29 cellular contexts compared by ENCODE assay signal in genomic region chr3:126545544-126545943, GRCh38. TPM values are rescaled to one million over a fixed set of nuclear protein-coding genes. Genes with fewer than 3 reads are reported as not detected.
DNase-seq lines count a peak whose midpoint lies in the region; ATAC-seq, FAIRE-seq and TF ChIP-seq lines count a peak whose summit lies in the region.
"Had no signal": no experiment of that assay in that cellular context is flagged by ENCODE, and none has a peak within 500 bp of the region (broad histone marks: within the 10 kb centered on the region; RNA-seq: fewer than 3 reads in every experiment).

No MANE protein-coding gene starts in this region.

- H3K4me1 ChIP-seq in DND-41 (ENCODE audit: insufficient read depth, low read length): peaks cover 29% of the 10 kb centered on the region
- peaks cover 17% of the 10 kb centered on the region for H3K4me1 ChIP-seq in neural progenitor cell
- H3K4me1 ChIP-seq: body of pancreas, thyroid gland had no signal

- no peaks in the 10 kb centered on the region for H3K79me2 ChIP-seq in DND-41 (ENCODE audit: insufficient read depth, low read length)
- H3K79me2 ChIP-seq in neural progenitor cell (ENCODE audit: low read depth): no peaks in the 10 kb centered on the region

- H3K27ac Mint-ChIP-seq in activated CD8-positive, alpha-beta memory T cell treated with anti-CD3 and anti-CD28 coated beads, Interleukin-2, amount 10 ng/mL, durations not matched to agents 7 days and 5 days: no peak overlapping the region
- peak overlapping the region; percentile 49 for H3K27ac Mint-ChIP-seq in dendritic cell treated with granulocyte-macrophage colony-stimulating factor and Interleukin-4, amounts not matched to agents 40 ng/mL and 50 ng/mL, for 4 days
- peak overlapping the region; percentile 43 for H3K27ac Mint-ChIP-seq in neural progenitor cell
- H3K27ac Mint-ChIP-seq: activated CD8-positive, alpha-beta T cell treated with anti-CD3 and anti-CD28 coated beads for 36 hours; CD4-positive, CD25-positive, alpha-beta regulatory T cell had no signal

- no peaks in the 10 kb centered on the region for H3F3A ChIP-seq in neural progenitor cell (ENCODE audit: low read depth)

- peak; percentile 42 for DNase-seq in activated CD8-positive, alpha-beta memory T cell treated with anti-CD3 and anti-CD28 coated beads for 24 hours
- DNase-seq in activated CD8-positive, alpha-beta memory T cell treated with anti-CD3 and anti-CD28 coated beads, Interleukin-2, amount 10 ng/mL, durations not matched to agents 7 days and 5 days: no peak
- DNase-seq in DND-41 (peak; percentile 1), neural progenitor cell (ENCODE audit: low spot score) (no peak), T-helper 2 cell (no peak), RCC 7860 (ENCODE audit: low spot score) (no peak)
- DNase-seq: activated CD8-positive, alpha-beta T cell treated with anti-CD3 and anti-CD28 coated beads for 36 hours; activated T-cell treated with anti-CD3 and anti-CD28 coated beads for 4 hours; CD4-positive, CD25-positive, alpha-beta regulatory T cell; cerebellar nuclear complex; MG63; NCI-H226; stimulated activated naive CD8-positive, alpha-beta T cell treated with anti-CD3 and anti-CD28 coated beads, Interleukin-15, amount 100 ng/mL, for 72 hours had no signal

- no peak overlapping the region for H3K4me3 ChIP-seq in DND-41 (ENCODE audit: low read depth in 1 of 2, low read length in 2 of 2)
- H3K4me3 ChIP-seq in neural progenitor cell: no peak overlapping the region
- H3K4me3 ChIP-seq: body of pancreas, K562, MG63, thyroid gland had no signal

- H3K27me3 ChIP-seq in DND-41 (ENCODE audit: insufficient read depth, low read length, poor library complexity) (no peaks in the 10 kb centered on the region), neural progenitor cell (no peaks in the 10 kb centered on the region)
- H3K27me3 ChIP-seq: body of pancreas, MG63 had no signal

- H3K27me3 Mint-ChIP-seq in activated CD8-positive, alpha-beta memory T cell treated with anti-CD3 and anti-CD28 coated beads, Interleukin-2, amount 10 ng/mL, durations not matched to agents 7 days and 5 days: peaks cover 17% of the 10 kb centered on the region
- H3K27me3 Mint-ChIP-seq in dendritic cell treated with granulocyte-macrophage colony-stimulating factor and Interleukin-4, amounts not matched to agents 40 ng/mL and 50 ng/mL, for 4 days: no peaks in the 10 kb centered on the region
- no peaks in the 10 kb centered on the region for H3K27me3 Mint-ChIP-seq in neural progenitor cell (ENCODE audit: insufficient read depth, low read depth)
- H3K27me3 Mint-ChIP-seq: activated CD8-positive, alpha-beta T cell treated with anti-CD3 and anti-CD28 coated beads for 36 hours had no signal

- no peaks in the 10 kb centered on the region for H3K9me3 ChIP-seq in DND-41 (ENCODE audit: insufficient read depth, low read length, severe bottlenecking)
- H3K9me3 ChIP-seq in neural progenitor cell (ENCODE audit: low read depth): no peaks in the 10 kb centered on the region
- H3K9me3 ChIP-seq: body of pancreas, MG63, thyroid gland had no signal

- TF ChIP-seq CTCF in DND-41 (IDR thresholded peaks at IDR 0.05; ENCODE audit: borderline replicate concordance, extremely low read depth, low read length, poor library complexity, severe bottlenecking): no peak
- TF ChIP-seq CTCF in neural progenitor cell (IDR thresholded peaks at IDR 0.05): no peak

- no peaks in the 10 kb centered on the region for H3K9me3 Mint-ChIP-seq in activated CD8-positive, alpha-beta memory T cell treated with anti-CD3 and anti-CD28 coated beads, Interleukin-2, amount 10 ng/mL, durations not matched to agents 7 days and 5 days (ENCODE audit: low read depth)
- H3K9me3 Mint-ChIP-seq in dendritic cell treated with granulocyte-macrophage colony-stimulating factor and Interleukin-4, amounts not matched to agents 40 ng/mL and 50 ng/mL, for 4 days: no peaks in the 10 kb centered on the region
- H3K9me3 Mint-ChIP-seq in neural progenitor cell: peaks cover 2% of the 10 kb centered on the region
- H3K9me3 Mint-ChIP-seq: activated CD8-positive, alpha-beta T cell treated with anti-CD3 and anti-CD28 coated beads for 36 hours; stimulated activated naive CD8-positive, alpha-beta T cell treated with anti-CD3 and anti-CD28 coated beads, Interleukin-15, amount 100 ng/mL, for 72 hours had no signal

- no peak overlapping the region for H3K4me2 ChIP-seq in DND-41 (ENCODE audit: insufficient read depth, low read length)
- no peak overlapping the region for H3K4me2 ChIP-seq in neural progenitor cell

- FAIRE-seq in RCC 7860 (lab: Jason Lieb, UNC): no peak
- FAIRE-seq: HTR-8/SVneo, islet of Langerhans, K562, TTC549 had no signal

- H3K9ac ChIP-seq in DND-41 (ENCODE audit: low read depth, low read length) (no peak overlapping the region), neural progenitor cell (no peak overlapping the region)

- H4K20me1 ChIP-seq in DND-41 (ENCODE audit: insufficient read depth, low read length): no peaks in the 10 kb centered on the region
- H4K20me1 ChIP-seq in neural progenitor cell (ENCODE audit: low read depth): no peaks in the 10 kb centered on the region

- H3K4me1 Mint-ChIP-seq in activated CD8-positive, alpha-beta memory T cell treated with anti-CD3 and anti-CD28 coated beads, Interleukin-2, amount 10 ng/mL, durations not matched to agents 7 days and 5 days: peaks cover 4% of the 10 kb centered on the region
- peaks cover 72% of the 10 kb centered on the region for H3K4me1 Mint-ChIP-seq in dendritic cell treated with granulocyte-macrophage colony-stimulating factor and Interleukin-4, amounts not matched to agents 40 ng/mL and 50 ng/mL, for 4 days (ENCODE audit: low read depth)
- peaks cover 21% of the 10 kb centered on the region for H3K4me1 Mint-ChIP-seq in neural progenitor cell

- H2AFZ ChIP-seq in DND-41 (ENCODE audit: low read depth, low read length) (no peak overlapping the region), neural progenitor cell (replicated peaks) (no peak overlapping the region)

- H3K36me3 Mint-ChIP-seq in activated CD8-positive, alpha-beta memory T cell treated with anti-CD3 and anti-CD28 coated beads, Interleukin-2, amount 10 ng/mL, durations not matched to agents 7 days and 5 days: no peaks in the 10 kb centered on the region
- peaks cover 32% of the 10 kb centered on the region for H3K36me3 Mint-ChIP-seq in dendritic cell treated with granulocyte-macrophage colony-stimulating factor and Interleukin-4, amounts not matched to agents 40 ng/mL and 50 ng/mL, for 4 days (ENCODE audit: low read depth)
- no peaks in the 10 kb centered on the region for H3K36me3 Mint-ChIP-seq in neural progenitor cell
- H3K36me3 Mint-ChIP-seq: CD4-positive, CD25-positive, alpha-beta regulatory T cell had no signal

- H3K27ac ChIP-seq in DND-41 (ENCODE audit: low read length) (peak overlapping the region; percentile 28; the same call in 1 of the 2 replicates), neural progenitor cell (no peak overlapping the region)
- H3K27ac ChIP-seq: body of pancreas, thyroid gland had no signal

- CTCF ChIA-PET in activated CD8-positive, alpha-beta memory T cell treated with anti-CD3 and anti-CD28 coated beads, Interleukin-2, amount 10 ng/mL, durations not matched to agents 7 days and 5 days (lab: Charles Lee): no interaction called here

- no peak overlapping the region for H3K4me3 Mint-ChIP-seq in activated CD8-positive, alpha-beta memory T cell treated with anti-CD3 and anti-CD28 coated beads, Interleukin-2, amount 10 ng/mL, durations not matched to agents 7 days and 5 days
- no peak overlapping the region for H3K4me3 Mint-ChIP-seq in dendritic cell treated with granulocyte-macrophage colony-stimulating factor and Interleukin-4, amounts not matched to agents 40 ng/mL and 50 ng/mL, for 4 days
- H3K4me3 Mint-ChIP-seq in neural progenitor cell: no peak overlapping the region
- H3K4me3 Mint-ChIP-seq: activated CD8-positive, alpha-beta T cell treated with anti-CD3 and anti-CD28 coated beads for 36 hours; CD4-positive, CD25-positive, alpha-beta regulatory T cell; stimulated activated naive CD8-positive, alpha-beta T cell treated with anti-CD3 and anti-CD28 coated beads, Interleukin-15, amount 100 ng/mL, for 72 hours had no signal

- H3K36me3 ChIP-seq in DND-41 (ENCODE audit: insufficient read depth, low read length) (no peaks in the 10 kb centered on the region), neural progenitor cell (no peaks in the 10 kb centered on the region)
- H3K36me3 ChIP-seq: MG63, thyroid gland had no signal

- intact Hi-C loops in dendritic cell treated with granulocyte-macrophage colony-stimulating factor and Interleukin-4, amounts not matched to agents 40 ng/mL and 50 ng/mL, for 4 days (cut with micrococcal nuclease): no loop called here

- no peak for ATAC-seq in activated CD8-positive, alpha-beta memory T cell treated with anti-CD3 and anti-CD28 coated beads, Interleukin-2, amount 10 ng/mL, durations not matched to agents 7 days and 5 days
- no peak for ATAC-seq in DND-41 (ENCODE audit: insufficient read depth, low read depth)
- no peak for ATAC-seq in GM19395 (IDR thresholded peaks at IDR 0.05; ENCODE audit: unreplicated experiment)
- ATAC-seq: activated CD8-positive, alpha-beta T cell treated with anti-CD3 and anti-CD28 coated beads for 36 hours; body of pancreas; HCT116; K562; Panc1; stimulated activated naive CD8-positive, alpha-beta T cell treated with anti-CD3 and anti-CD28 coated beads, Interleukin-15, amount 100 ng/mL, for 72 hours had no signal

RNA-seq across cellular contexts. Expression of gene C3orf22, which starts 13.2 kb away (rescaled TPM):
- total RNA-seq in activated CD8-positive, alpha-beta memory T cell treated with anti-CD3 and anti-CD28 coated beads, Interleukin-2, amount 10 ng/mL, durations not matched to agents 7 days and 5 days: not detected
- not detected in 2 replicates for total RNA-seq in neural progenitor cell (ENCODE audit: low replicate concordance)
- total RNA-seq: A172; activated CD8-positive, alpha-beta T cell treated with anti-CD3 and anti-CD28 coated beads for 36 hours; body of pancreas; CD4-positive, CD25-positive, alpha-beta regulatory T cell; G401; K562; lung microvascular endothelial cell; mucosa of gallbladder; SK-MEL-5; T-helper 1 cell treated with Interleukin-12 subunit alpha and Interleukin-12 subunit beta and Interleukin-4 antibody, amounts not matched to agents 30 ng/mL and 1 ng/mL, for 36 hours; thyroid gland had no signal

RNA-seq across cellular contexts. Expression of gene CHST13, which starts 21.6 kb away (rescaled TPM):
- not detected for total RNA-seq in activated CD8-positive, alpha-beta memory T cell treated with anti-CD3 and anti-CD28 coated beads, Interleukin-2, amount 10 ng/mL, durations not matched to agents 7 days and 5 days
- total RNA-seq in neural progenitor cell (ENCODE audit: low replicate concordance): 0.09 and 0.34 TPM in 2 replicates
- total RNA-seq: A172; activated CD8-positive, alpha-beta T cell treated with anti-CD3 and anti-CD28 coated beads for 36 hours; CD4-positive, CD25-positive, alpha-beta regulatory T cell; K562; lung microvascular endothelial cell; T-helper 1 cell treated with Interleukin-12 subunit alpha and Interleukin-12 subunit beta and Interleukin-4 antibody, amounts not matched to agents 30 ng/mL and 1 ng/mL, for 36 hours had no signal

RNA-seq across cellular contexts. Expression of gene UROC1, which starts 28.0 kb away (rescaled TPM):
- not detected for total RNA-seq in activated CD8-positive, alpha-beta memory T cell treated with anti-CD3 and anti-CD28 coated beads, Interleukin-2, amount 10 ng/mL, durations not matched to agents 7 days and 5 days
- total RNA-seq in neural progenitor cell (ENCODE audit: low replicate concordance): not detected in 2 replicates
- total RNA-seq: A172; activated CD8-positive, alpha-beta T cell treated with anti-CD3 and anti-CD28 coated beads for 36 hours; body of pancreas; CD4-positive, CD25-positive, alpha-beta regulatory T cell; G401; K562; lung microvascular endothelial cell; T-helper 1 cell treated with Interleukin-12 subunit alpha and Interleukin-12 subunit beta and Interleukin-4 antibody, amounts not matched to agents 30 ng/mL and 1 ng/mL, for 36 hours; thyroid gland had no signal

Comparison
In these comparisons a context has a peak if more than half of its experiments do, and no peak if none do; other contexts are left out.
1. DNase-seq: peak in activated CD8-positive, alpha-beta memory T cell treated with anti-CD3 and anti-CD28 coated beads for 24 hours (single experiment) and DND-41 (single experiment); none in activated CD8-positive, alpha-beta memory T cell treated with anti-CD3 and anti-CD28 coated beads, Interleukin-2, amount 10 ng/mL, durations not matched to agents 7 days and 5 days (single experiment), neural progenitor cell (single experiment), T-helper 2 cell (0 of 5) and RCC 7860 (single experiment).